8 cellular contexts compared by ENCODE assay signal in genomic region chr10:5813341-5814109, GRCh38. TPM values are rescaled to one million over a fixed set of nuclear protein-coding genes. Genes with fewer than 3 reads are reported as not detected.
A peak's percentile ranks its signal among the peaks of the same experiment; 100 is the strongest.
DNase-seq lines count a peak whose midpoint lies in the region; ATAC-seq and TF ChIP-seq lines count a peak whose summit lies in the region.

GDI2 (minus strand) TSS chr10:5813434; CDS start chr10:5813258, 176 bp downstream.

- DNase-seq in NCI-H1105 (lab: John Stamatoyannopoulos, UW): peak; percentile 83
- DNase-seq in SKM-1 (lab: John Stamatoyannopoulos, UW; ENCODE audit: unreplicated experiment): peak; percentile 80
- peak; percentile 95 to 98 for DNase-seq in activated naive CD4-positive, alpha-beta T cell treated with anti-CD3 and anti-CD28 coated beads, Interleukin-2, amount 50 U/mL, for 72 hours (ENCODE audit: low spot score in 2 of 2)
- peak; percentile 73 for DNase-seq in glomerular endothelial cell (ENCODE audit: extremely low read depth, low read depth, low spot score)
- DNase-seq in occipital lobe (lab: John Stamatoyannopoulos, UW): peak; percentile 94
- peak; percentile 97 for DNase-seq in suprapubic skin (ENCODE audit: low spot score in 2 of 2)

- peak within 1 kb of the TSS; percentile 100 for H3K27ac ChIP-seq in suprapubic skin

- H3K36me3 Mint-ChIP-seq in activated naive CD4-positive, alpha-beta T cell treated with anti-CD3 and anti-CD28 coated beads, Interleukin-2, amount 50 U/mL, for 72 hours: peaks cover 24 to 28% of the 10 kb centered on the region in 2 donors

- H3K27ac Mint-ChIP-seq in activated naive CD4-positive, alpha-beta T cell treated with anti-CD3 and anti-CD28 coated beads, Interleukin-2, amount 50 U/mL, for 72 hours: peak within 1 kb of the TSS; percentile 88 to 95

- H3K36me3 ChIP-seq in suprapubic skin: no peaks in the 10 kb centered on the region

- peak within 1 kb of the TSS; percentile 100 for H3K4me3 ChIP-seq in suprapubic skin

- TF ChIP-seq EP300 in suprapubic skin (IDR thresholded peaks at IDR 0.05): no peak

- H3K9me3 Mint-ChIP-seq in activated naive CD4-positive, alpha-beta T cell treated with anti-CD3 and anti-CD28 coated beads, Interleukin-2, amount 50 U/mL, for 72 hours: peaks cover 4 to 5% of the 10 kb centered on the region in 2 donors

- peak; percentile 81 for ATAC-seq in HG02642 (IDR thresholded peaks at IDR 0.05; ENCODE audit: poor library complexity, unreplicated experiment)
- ATAC-seq in activated naive CD4-positive, alpha-beta T cell treated with anti-CD3 and anti-CD28 coated beads, Interleukin-2, amount 50 U/mL, for 72 hours: peak; percentile 95 to 96

- H3K9me3 ChIP-seq in suprapubic skin: no peaks in the 10 kb centered on the region

- TF ChIP-seq CTCF in suprapubic skin (IDR thresholded peaks at IDR 0.05): no peak

- no peaks in the 10 kb centered on the region for H3K27me3 ChIP-seq in suprapubic skin

- WGBS in suprapubic skin: under 1% methylated on average over 41 of the region's 77 CpGs

- peak; percentile 85 for TF ChIP-seq POLR2A in GM10847 (IDR thresholded peaks at IDR 0.05; ENCODE audit: extremely low read depth, insufficient read length)
- peak; percentile 19 to 54 for TF ChIP-seq POLR2A in suprapubic skin (IDR thresholded peaks at IDR 0.05)

- H3K4me1 ChIP-seq in suprapubic skin: peaks cover 45% of the 10 kb centered on the region

RNA-seq across cellular contexts. Expression of gene GDI2, which starts in this region (rescaled TPM):
- 100 to 1,000 TPM; 234 to 281 TPM for total RNA-seq in activated naive CD4-positive, alpha-beta T cell treated with anti-CD3 and anti-CD28 coated beads, Interleukin-2, amount 50 U/mL, for 72 hours
- total RNA-seq in glomerular endothelial cell (344 and 359 TPM in 2 replicates), occipital lobe (474 TPM), suprapubic skin (100 to 1,000 TPM; 243 to 270 (median 256) TPM)

Comparison
In these comparisons a context has a peak if more than half of its experiments do, and no peak if none do; other contexts are left out.
1. Peak in every context shown above with its lines: DNase-seq, ATAC-seq, H3K4me3 ChIP-seq and H3K27ac ChIP-seq.